ENCODE assay signal across 12 cellular contexts in genomic region chr18:58805482-58806187, GRCh38. TPM values are rescaled to one million over a fixed set of nuclear protein-coding genes. Genes with fewer than 3 reads are reported as not detected.
DNase-seq lines count a peak whose midpoint lies in the region; ATAC-seq and TF ChIP-seq lines count a peak whose summit lies in the region.
"Had no signal": no experiment of that assay in that cellular context is flagged by ENCODE, and none has a peak within 500 bp of the region (broad histone marks: within the 10 kb centered on the region; RNA-seq: fewer than 3 reads in every experiment).

No MANE protein-coding gene starts in this region.

- DNase-seq in HEK293T (ENCODE audit: extremely low spot score): no peak
- peak; percentile 96 for DNase-seq in NCI-H2107 treated with DMSO at 0.1 percent for 48 hours (lab: John Stamatoyannopoulos, UW; ENCODE audit: unreplicated experiment)
- DNase-seq in adipocyte (ENCODE audit: low read depth): peak; percentile 53
- DNase-seq in pons (ENCODE audit: low spot score): peak; percentile 53
- DNase-seq in osteoblast (ENCODE audit: insufficient read length, low spot score, missing footprints): no peak
- no peak for DNase-seq in stimulated activated CD4-positive, alpha-beta T cell treated with anti-CD3 and anti-CD28 coated beads, Interleukin-2, amount 100 ng/mL, for 24 hours
- DNase-seq: activated CD8-positive, alpha-beta T cell treated with anti-CD3 and anti-CD28 coated beads for 36 hours; NCI-H1694; thyroid gland had no signal

- ATAC-seq in GM19467 (IDR thresholded peaks at IDR 0.05; ENCODE audit: unreplicated experiment) (no peak), GM21390 (IDR thresholded peaks at IDR 0.05; ENCODE audit: unreplicated experiment) (no peak)
- ATAC-seq: activated CD8-positive, alpha-beta T cell treated with anti-CD3 and anti-CD28 coated beads for 36 hours had no signal

- no peaks in the 10 kb centered on the region for H4K20me1 ChIP-seq in osteoblast (ENCODE audit: insufficient read depth, low read length)

- POLR2A ChIA-PET in HEK293T (lab: Yijun Ruan, JAX): no interaction called here

- H3K4me1 ChIP-seq in adipocyte (ENCODE audit: control insufficient read depth, insufficient read depth, low read length): no peaks in the 10 kb centered on the region
- no peaks in the 10 kb centered on the region for H3K4me1 ChIP-seq in osteoblast (ENCODE audit: insufficient read depth, low read length)
- H3K4me1 ChIP-seq: thyroid gland had no signal

- H3K36me3 ChIP-seq in adipocyte (ENCODE audit: control insufficient read depth, insufficient read depth, low read length, severe bottlenecking): no peaks in the 10 kb centered on the region
- H3K36me3 ChIP-seq in osteoblast (ENCODE audit: insufficient read depth, low read length): no peaks in the 10 kb centered on the region
- H3K36me3 ChIP-seq: thyroid gland had no signal

- CTCF ChIA-PET in HEK293T (lab: Yijun Ruan, JAX): interaction anchor here (0.7 kb wide), 2 partner anchors 17 to 207 kb away, joined by 3 read pairs; no protein-coding TSS in a partner anchor

- H3K4me2 ChIP-seq in osteoblast (ENCODE audit: insufficient read depth, low read length): no peak overlapping the region

- H3K79me2 ChIP-seq in osteoblast (ENCODE audit: insufficient read depth, low read length): no peaks in the 10 kb centered on the region

- no peak for TF ChIP-seq CTCF in osteoblast (IDR thresholded peaks at IDR 0.05; ENCODE audit: extremely low read depth, low read depth, low read length)

- no peak overlapping the region for H3K27ac ChIP-seq in osteoblast (ENCODE audit: low read depth, low read length)
- H3K27ac ChIP-seq: thyroid gland had no signal

- no peak overlapping the region for H3K4me3 ChIP-seq in adipocyte (ENCODE audit: low read length)
- no peak overlapping the region for H3K4me3 ChIP-seq in osteoblast (ENCODE audit: insufficient read depth, low read length)
- H3K4me3 ChIP-seq: lung, thyroid gland had no signal

- H2AFZ ChIP-seq in osteoblast (ENCODE audit: low read length): no peak overlapping the region

- H3K27me3 ChIP-seq in adipocyte (replicated peaks; ENCODE audit: control insufficient read depth, insufficient read depth, low read length) (no peaks in the 10 kb centered on the region), osteoblast (ENCODE audit: insufficient read depth, low read length) (no peaks in the 10 kb centered on the region)
- H3K27me3 ChIP-seq: thyroid gland had no signal

- H3K9ac ChIP-seq in adipocyte (ENCODE audit: low read length): no peak overlapping the region

- H3K9me3 ChIP-seq in adipocyte (ENCODE audit: control insufficient read depth, low read length) (no peaks in the 10 kb centered on the region), osteoblast (ENCODE audit: low read depth, low read length) (no peaks in the 10 kb centered on the region)
- H3K9me3 ChIP-seq: thyroid gland had no signal

TF ChIP-seq in HEK293T, 16 proteins besides CTCF, POLR2A, EP300 and RAD21:
- TF ChIP-seq FOXK2 (IDR thresholded peaks at IDR 0.05) (no peak), L3MBTL2 (conservative IDR thresholded peaks at IDR 0.05) (no peak), BHLHE40 (IDR thresholded peaks at IDR 0.05; ENCODE audit: borderline replicate concordance) (no peak), PKNOX1 (IDR thresholded peaks at IDR 0.05) (peak; percentile 54; the same call in 1 of the 2 replicates)

RNA-seq across cellular contexts. Expression of gene ZNF532, which starts 59.0 kb away (rescaled TPM):
- 49.6 and 51.6 TPM in 2 replicates for total RNA-seq in osteoblast

Comparison
In these comparisons a context has a peak if more than half of its experiments do, and no peak if none do; other contexts are left out.
1. DNase-seq: peak in NCI-H2107 treated with DMSO at 0.1 percent for 48 hours (single experiment), adipocyte (single experiment) and pons (single experiment); none in HEK293T (single experiment), osteoblast (single experiment) and stimulated activated CD4-positive, alpha-beta T cell treated with anti-CD3 and anti-CD28 coated beads, Interleukin-2, amount 100 ng/mL, for 24 hours (0 of 2).